18 cellular contexts compared by ENCODE assay signal in genomic region chr20:63327229-63327745, GRCh38. TPM values are rescaled to one million over a fixed set of nuclear protein-coding genes. Genes with fewer than 3 reads are reported as not detected.
DNase-seq lines count a peak whose midpoint lies in the region; ATAC-seq and TF ChIP-seq lines count a peak whose summit lies in the region.
"Had no signal": no experiment of that assay in that cellular context is flagged by ENCODE, and none has a peak within 500 bp of the region (broad histone marks: within the 10 kb centered on the region; RNA-seq: fewer than 3 reads in every experiment).

No MANE protein-coding gene starts in this region.

- 86 to 87% methylated on average over 8 of the region's 8 CpGs for WGBS in heart right ventricle, 2 donors
- WGBS in thymus, result 89% methylated on average over 8 of the region's 8 CpGs

- intact Hi-C loops in cardiac septum (cut with DNase I), result no loop called here
- intact Hi-C loops in heart right ventricle (cut with DNase I), result loop anchor here in 1 of 10 donors (5.0 kb wide), 1 partner anchor 290 kb away; no protein-coding TSS in a partner anchor

- H3K36me3 ChIP-seq in heart right ventricle (no peaks in the 10 kb centered on the region), thymus (ENCODE audit: control insufficient read depth, insufficient read depth) (no peaks in the 10 kb centered on the region), BE2C (no peaks in the 10 kb centered on the region)
- H3K36me3 ChIP-seq: left lung, upper lobe of left lung had no signal

- H3K4me3 ChIP-seq in heart right ventricle (no peak overlapping the region), thymus (ENCODE audit: low read length) (no peak overlapping the region), BE2C (ENCODE audit: low read depth, low read length) (no peak overlapping the region)
- H3K4me3 ChIP-seq: left lung, upper lobe of left lung had no signal

- H3K27ac Mint-ChIP-seq in T-helper 17 cell (peak overlapping the region; percentile 65), immature natural killer cell (peak overlapping the region; percentile 42 to 94 (median 82))
- H3K27ac Mint-ChIP-seq: nephron had no signal

- H3K27me3 ChIP-seq in heart right ventricle (peaks cover 0 to 28% (median 16%) of the 10 kb centered on the region in 7 donors), thymus (ENCODE audit: control insufficient read depth, insufficient read depth) (no peaks in the 10 kb centered on the region), BE2C (peaks cover 24% of the 10 kb centered on the region)
- H3K27me3 ChIP-seq: upper lobe of left lung had no signal

- H3K27ac ChIP-seq in heart right ventricle, result peak overlapping the region in 3 of 10 donors; percentile 33 to 58 (median 47)
- peak overlapping the region; percentile 68 for H3K27ac ChIP-seq in thymus (ENCODE audit: low read depth)
- H3K27ac ChIP-seq: RWPE1 had no signal

- no peak for ATAC-seq in heart right ventricle
- no peak for ATAC-seq in T-helper 17 cell
- no peak for ATAC-seq in GM18868 (IDR thresholded peaks at IDR 0.05; ENCODE audit: unreplicated experiment)
- ATAC-seq: left lung had no signal

- H3K9me3 ChIP-seq in heart right ventricle, result peaks cover 0 to 18% (median 0%) of the 10 kb centered on the region in 11 donors
- H3K9me3 ChIP-seq in T-helper 17 cell (ENCODE audit: control insufficient read depth, low read length, poor library complexity, severe bottlenecking), result no peaks in the 10 kb centered on the region
- peaks cover 1% of the 10 kb centered on the region for H3K9me3 ChIP-seq in thymus (ENCODE audit: control insufficient read depth)
- no peaks in the 10 kb centered on the region; the same call in 1 of the 2 replicates for H3K9me3 ChIP-seq in BE2C

- no peaks in the 10 kb centered on the region for H3K36me3 Mint-ChIP-seq in T-helper 17 cell (ENCODE audit: low read depth)
- peaks cover 0 to 3% (median 0%) of the 10 kb centered on the region in 3 donors for H3K36me3 Mint-ChIP-seq in immature natural killer cell

- no peaks in the 10 kb centered on the region for H3K4me1 Mint-ChIP-seq in T-helper 17 cell
- peaks cover 0 to 7% of the 10 kb centered on the region in 2 donors for H3K4me1 Mint-ChIP-seq in immature natural killer cell

- peaks cover 0 to 8% (median 6%) of the 10 kb centered on the region in 6 donors for H3K9me3 Mint-ChIP-seq in immature natural killer cell

- peaks cover 14% of the 10 kb centered on the region for H3K27me3 Mint-ChIP-seq in T-helper 17 cell
- peaks cover 0 to 11% (median 2%) of the 10 kb centered on the region in 3 donors for H3K27me3 Mint-ChIP-seq in immature natural killer cell (ENCODE audit: low read depth in 3 of 3)

- peak; percentile 56 for DNase-seq in cardiac septum (ENCODE audit: low spot score)
- no peak for DNase-seq in heart right ventricle
- no peak for DNase-seq in T-helper 17 cell
- DNase-seq in immature natural killer cell, result no peak
- DNase-seq in NCI-H128 (lab: John Stamatoyannopoulos, UW; ENCODE audit: unreplicated experiment), result no peak
- DNase-seq in BE2C, result no peak
- DNase-seq: activated CD4-positive, alpha-beta T cell treated with anti-CD3 and anti-CD28 coated beads, Interleukin-2, amount 50 U/mL, for 1 hour; DMS53; effector CD4-positive, alpha-beta T cell; GOT3; retina; stimulated activated CD4-positive, alpha-beta T cell treated with anti-CD3 and anti-CD28 coated beads, Interleukin-1b, Interleukin-23, amount 100 ng/mL, for 48 hours had no signal

- TF ChIP-seq CTCF in heart right ventricle (IDR thresholded peaks at IDR 0.05) (no peak), BE2C (IDR thresholded peaks at IDR 0.05; ENCODE audit: low read depth, low read length) (no peak)

- H3K4me1 ChIP-seq in heart right ventricle (peaks cover 0 to 4% (median 0%) of the 10 kb centered on the region in 9 donors), thymus (ENCODE audit: control insufficient read depth, insufficient read depth, low read length) (no peaks in the 10 kb centered on the region), BE2C (no peaks in the 10 kb centered on the region)
- H3K4me1 ChIP-seq: left lung had no signal

- no peak overlapping the region for H3K4me3 Mint-ChIP-seq in T-helper 17 cell
- H3K4me3 Mint-ChIP-seq in immature natural killer cell, result peak overlapping the region in 1 of 5 donors; percentile 14
- H3K4me3 Mint-ChIP-seq: nephron had no signal

RNA-seq across cellular contexts. Expression of gene CHRNA4, which starts 33.9 kb away (rescaled TPM):
- total RNA-seq in cardiac septum (0.16 TPM), heart right ventricle (1 to 10 TPM in 4 of 10 donors, under 1 TPM in 2, not detected in 4; 0.38 to 1.5 (median 1.1) TPM), T-helper 17 cell (not detected)
- polyA plus RNA-seq in heart right ventricle (under 1 TPM; 0.06 to 0.22 TPM), immature natural killer cell (not detected), thymus (0.14 TPM)
- not detected for polyA plus RNA-seq in BE2C (2012; ENCODE audit: insufficient read depth, insufficient read length, low read depth)
- total RNA-seq: left lung had no signal

RNA-seq across cellular contexts. Expression of gene COL20A1, which starts 34.3 kb away (rescaled TPM):
- total RNA-seq in cardiac septum, result 0.22 TPM
- under 1 TPM in 2 of 10 donors, not detected in 8; 0.26 to 0.30 TPM for total RNA-seq in heart right ventricle
- polyA plus RNA-seq in heart right ventricle, result not detected
- under 1 TPM in 1 of 2 donors, not detected in 1; 0.10 TPM for total RNA-seq in T-helper 17 cell
- polyA plus RNA-seq in immature natural killer cell, result not detected
- 0.30 TPM for polyA plus RNA-seq in thymus
- polyA plus RNA-seq in BE2C (2012; ENCODE audit: insufficient read depth, insufficient read length, low read depth), result 0.25 TPM
- total RNA-seq: left lung had no signal

RNA-seq across cellular contexts. Expression of gene ARFGAP1, which starts 54.7 kb away (rescaled TPM):
- total RNA-seq in cardiac septum (49.5 TPM), heart right ventricle (10 to 100 TPM; 20.4 to 40.4 (median 28.4) TPM), T-helper 17 cell (100 to 1,000 TPM; 108 to 128 TPM)
- polyA plus RNA-seq in heart right ventricle (10 to 100 TPM; 46.2 to 72.6 TPM), immature natural killer cell (10 to 100 TPM in 2 of 3 donors, 1 to 10 TPM in 1; 8.8 to 20.9 (median 16.5) TPM), thymus (111 TPM)
- polyA plus RNA-seq in BE2C (2012; ENCODE audit: insufficient read depth, insufficient read length, low read depth), result 329 TPM
